Comparison of ENCODE assay signal across 2 cellular contexts in the genomic region with DNA sequence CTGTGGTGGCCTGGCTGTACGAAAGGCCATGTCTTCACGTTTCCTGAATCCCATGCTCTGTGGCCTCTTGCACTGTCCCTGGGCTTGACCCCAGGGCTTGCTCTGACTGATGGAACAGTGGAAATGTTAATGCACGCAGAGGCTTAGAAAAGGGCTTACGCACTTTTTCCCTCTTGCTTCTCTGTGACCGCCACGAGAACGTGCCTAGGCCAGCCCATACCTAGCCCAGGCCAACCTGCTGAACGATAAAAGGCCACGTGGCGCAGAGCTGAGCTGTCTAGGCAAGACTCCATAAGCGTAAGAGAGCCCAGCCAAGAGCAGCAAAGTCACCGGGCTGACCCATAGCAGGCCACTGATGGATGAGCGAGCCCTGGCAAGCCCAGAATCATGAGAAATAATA.
TF ChIP-seq lines count a peak whose summit lies in the region.

No MANE protein-coding gene starts in this region.

TF ChIP-seq in liver, 16 proteins besides CTCF, POLR2A, EP300 and RAD21:
- peak; percentile 36 for TF ChIP-seq NR2F2 (IDR thresholded peaks at IDR 0.05)
- peak in 1 of 2 donors; percentile 53 for TF ChIP-seq RXRA (IDR thresholded peaks at IDR 0.05)
- TF ChIP-seq TAF1 (conservative IDR thresholded peaks at IDR 0.05) = no peak

TF ChIP-seq in HepG2, 621 proteins besides CTCF, POLR2A, EP300 and RAD21:
- TF ChIP-seq ZNF577 (CRISPR knock-in tag; IDR thresholded peaks at IDR 0.05; ENCODE audit: borderline replicate concordance, low read depth) = no peak
- TF ChIP-seq, protein P1, sequence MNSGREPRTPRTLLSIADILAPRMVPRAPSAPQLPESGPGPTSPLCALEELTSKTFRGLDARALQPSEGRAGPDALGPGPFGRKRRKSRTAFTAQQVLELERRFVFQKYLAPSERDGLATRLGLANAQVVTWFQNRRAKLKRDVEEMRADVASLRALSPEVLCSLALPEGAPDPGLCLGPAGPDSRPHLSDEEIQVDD (CRISPR knock-in tag; IDR thresholded peaks at IDR 0.05; ENCODE audit: borderline replicate concordance) = no peak
- no peak for TF ChIP-seq ZZZ3 (CRISPR knock-in tag; IDR thresholded peaks at IDR 0.05; ENCODE audit: borderline replicate concordance)
